8 cellular contexts compared by ENCODE assay signal in genomic region chr11:69049490-69049867, GRCh38. TPM values are rescaled to one million over a fixed set of nuclear protein-coding genes. Genes with fewer than 3 reads are reported as not detected.
DNase-seq lines count a peak whose midpoint lies in the region; ATAC-seq and TF ChIP-seq lines count a peak whose summit lies in the region.

No MANE protein-coding gene starts in this region.

- ATAC-seq in HG03039 (IDR thresholded peaks at IDR 0.05; ENCODE audit: unreplicated experiment), result no peak

- H3K36me3 Mint-ChIP-seq in mesothelial cell of epicardium, result peaks cover 2% of the 10 kb centered on the region

- no peaks in the 10 kb centered on the region for H3K9me3 Mint-ChIP-seq in mesothelial cell of epicardium

- peak overlapping the region; percentile 97 for H3K27ac ChIP-seq in vagina

- H3K9me3 ChIP-seq in vagina, result no peaks in the 10 kb centered on the region

- peaks cover 64% of the 10 kb centered on the region for H3K4me1 ChIP-seq in vagina

- peak overlapping the region; percentile 53 for H3K27ac Mint-ChIP-seq in mesothelial cell of epicardium

- TF ChIP-seq CTCF in GM12865 (IDR thresholded peaks at IDR 0.05; ENCODE audit: insufficient read depth, low read depth, low read length, missing control alignments), result no peak
- TF ChIP-seq CTCF in choroid plexus epithelial cell (conservative IDR thresholded peaks at IDR 0.05; ENCODE audit: low read depth, low read length), result no peak
- no peak for TF ChIP-seq CTCF in mesothelial cell of epicardium (IDR thresholded peaks at IDR 0.05; ENCODE audit: unreplicated experiment)
- TF ChIP-seq CTCF in vagina (IDR thresholded peaks at IDR 0.05), result no peak

- H3K36me3 ChIP-seq in vagina, result no peaks in the 10 kb centered on the region

- no peaks in the 10 kb centered on the region for H3K27me3 ChIP-seq in vagina

- no peak for TF ChIP-seq POLR2A in vagina (IDR thresholded peaks at IDR 0.05)

- H3K4me1 Mint-ChIP-seq in mesothelial cell of epicardium, result peaks cover 16% of the 10 kb centered on the region

- peak overlapping the region; percentile 71 for H3K4me3 Mint-ChIP-seq in mesothelial cell of epicardium

- DNase-seq in GM12865 (ENCODE audit: low read depth), result no peak
- DNase-seq in RKO (ENCODE audit: low spot score), result peak; percentile 3
- DNase-seq in choroid plexus epithelial cell (ENCODE audit: low read depth), result no peak
- no peak for DNase-seq in mesothelial cell of epicardium (ENCODE audit: low spot score in 2 of 2, unreplicated experiment in 2 of 2)
- no peak for DNase-seq in vagina (ENCODE audit: extremely low spot score in 2 of 2)
- no peak for DNase-seq in retina
- no peak for DNase-seq in NCI-H1092 treated with DMSO at 0.1 percent for 48 hours (lab: John Stamatoyannopoulos, UW)

- H3K4me3 ChIP-seq in GM12865 (ENCODE audit: low read depth, low read length), result peak overlapping the region; percentile 89
- H3K4me3 ChIP-seq in choroid plexus epithelial cell (ENCODE audit: low read depth, low read length), result peak overlapping the region; percentile 78
- H3K4me3 ChIP-seq in vagina, result peak overlapping the region; percentile 96 to 98

- intact Hi-C loops in vagina (cut with DNase I), result loop anchor here (5.0 kb wide), 1 partner anchor 37 kb away; the partner anchor contains the start of gene MRGPRF

- H3K27me3 Mint-ChIP-seq in mesothelial cell of epicardium (ENCODE audit: low read depth), result no peaks in the 10 kb centered on the region

RNA-seq across cellular contexts. Expression of gene TPCN2, which starts 0.7 kb away (rescaled TPM):
- 20.5 to 23.7 TPM (median 22.1 TPM) in 3 replicates for total RNA-seq in mesothelial cell of epicardium
- total RNA-seq in vagina, result 21.1 TPM

RNA-seq across cellular contexts. Expression of gene MRGPRF, which starts 36.4 kb away (rescaled TPM):
- total RNA-seq in mesothelial cell of epicardium (2.3 to 4.0 TPM (median 3.4 TPM) in 3 replicates), vagina (84.5 TPM)

Comparison
In these comparisons a context has a peak if more than half of its experiments do, and no peak if none do; other contexts are left out.
1. RNA of gene MRGPRF, which starts 36.4 kb away (total RNA-seq): 84.5 TPM in vagina (single experiment); 2.3 to 4.0 TPM in mesothelial cell of epicardium; every median in the first group is over 10 times any median in the second.
2. Peak in every context shown above with its lines, with median percentiles within 50 percentile points of each other: H3K4me3 ChIP-seq.